Comparison of ENCODE assay signal across 14 cellular contexts in genomic region chr14:69660344-69661193, GRCh38. TPM values are rescaled to one million over a fixed set of nuclear protein-coding genes. Genes with fewer than 3 reads are reported as not detected.
DNase-seq lines count a peak whose midpoint lies in the region; ATAC-seq and TF ChIP-seq lines count a peak whose summit lies in the region.
"Had no signal": no experiment of that assay in that cellular context is flagged by ENCODE, and none has a peak within 500 bp of the region (broad histone marks: within the 10 kb centered on the region; RNA-seq: fewer than 3 reads in every experiment).

No MANE protein-coding gene starts in this region.

- H3K36me3 Mint-ChIP-seq in activated naive CD4-positive, alpha-beta T cell treated with anti-CD3 and anti-CD28 coated beads for 36 hours (ENCODE audit: low read depth), result peaks cover 47% of the 10 kb centered on the region
- peaks cover 72% of the 10 kb centered on the region for H3K36me3 Mint-ChIP-seq in activated CD8-positive, alpha-beta T cell treated with anti-CD3 and anti-CD28 coated beads, Interleukin-2, amount 10 ng/mL, durations not matched to agents 7 days and 5 days (ENCODE audit: low read depth)

- H3K27ac Mint-ChIP-seq in activated naive CD4-positive, alpha-beta T cell treated with anti-CD3 and anti-CD28 coated beads for 36 hours, result peak overlapping the region; percentile 68
- H3K27ac Mint-ChIP-seq in activated CD8-positive, alpha-beta T cell treated with anti-CD3 and anti-CD28 coated beads, Interleukin-2, amount 10 ng/mL, durations not matched to agents 7 days and 5 days, result peak overlapping the region; percentile 60

- no peak overlapping the region for H3K4me3 ChIP-seq in hepatocyte
- H3K4me3 ChIP-seq in thyroid gland (replicated peaks in 1 of 3), result no peak overlapping the region
- H3K4me3 ChIP-seq: SK-N-MC, vagina had no signal

- intact Hi-C loops in activated naive CD4-positive, alpha-beta T cell treated with anti-CD3 and anti-CD28 coated beads for 36 hours (cut with micrococcal nuclease), result loop anchor here (1.0 kb wide), 2 partner anchors 16 to 22 kb away; no protein-coding TSS in a partner anchor
- intact Hi-C loops in thyroid gland (cut with DNase I), result no loop called here

- H3K9me3 ChIP-seq in hepatocyte (ENCODE audit: low read depth), result no peaks in the 10 kb centered on the region
- no peaks in the 10 kb centered on the region for H3K9me3 ChIP-seq in thyroid gland
- H3K9me3 ChIP-seq: vagina had no signal

- H3K4me1 ChIP-seq in hepatocyte (ENCODE audit: insufficient read depth), result peaks cover 80% of the 10 kb centered on the region
- H3K4me1 ChIP-seq in thyroid gland, result peaks cover 81 to 97% of the 10 kb centered on the region in 2 donors

- peak overlapping the region; percentile 93 for H3K27ac ChIP-seq in hepatocyte
- H3K27ac ChIP-seq in thyroid gland, result peak overlapping the region; percentile 82 to 95 (median 85)
- H3K27ac ChIP-seq: parathyroid adenoma, SK-N-MC, vagina had no signal

- no peak overlapping the region for H3K4me3 Mint-ChIP-seq in activated naive CD4-positive, alpha-beta T cell treated with anti-CD3 and anti-CD28 coated beads for 36 hours
- H3K4me3 Mint-ChIP-seq in activated CD8-positive, alpha-beta T cell treated with anti-CD3 and anti-CD28 coated beads, Interleukin-2, amount 10 ng/mL, durations not matched to agents 7 days and 5 days, result no peak overlapping the region

- H2AFZ ChIP-seq in hepatocyte, result no peak overlapping the region
- H2AFZ ChIP-seq: parathyroid adenoma had no signal

- no peaks in the 10 kb centered on the region for H3K9me2 ChIP-seq in hepatocyte (replicated peaks; ENCODE audit: insufficient read depth)

- CTCF ChIA-PET in activated naive CD4-positive, alpha-beta T cell treated with anti-CD3 and anti-CD28 coated beads for 36 hours (lab: Charles Lee), result interaction anchor here (0.8 to 0.9 kb wide), 2 partner anchors 9 to 10 kb away, joined by 3 read pairs; no protein-coding TSS in a partner anchor
- CTCF ChIA-PET in activated CD8-positive, alpha-beta T cell treated with anti-CD3 and anti-CD28 coated beads, Interleukin-2, amount 10 ng/mL, durations not matched to agents 7 days and 5 days (lab: Charles Lee), result interaction anchor here (0.6 to 1.7 kb wide), 4 partner anchors 13 to 67 kb away, joined by 3 to 6 read pairs (median 4); no protein-coding TSS in a partner anchor

- no peaks in the 10 kb centered on the region for H3K36me3 ChIP-seq in hepatocyte (replicated peaks; ENCODE audit: insufficient read depth, low read depth)
- H3K36me3 ChIP-seq in thyroid gland, result peaks cover 0 to 10% of the 10 kb centered on the region in 2 donors
- H3K36me3 ChIP-seq: vagina had no signal

- H3K27me3 ChIP-seq in hepatocyte (no peaks in the 10 kb centered on the region), thyroid gland (no peaks in the 10 kb centered on the region)
- H3K27me3 ChIP-seq: vagina had no signal

- no peaks in the 10 kb centered on the region for H3K9me3 Mint-ChIP-seq in activated naive CD4-positive, alpha-beta T cell treated with anti-CD3 and anti-CD28 coated beads for 36 hours
- no peaks in the 10 kb centered on the region for H3K9me3 Mint-ChIP-seq in activated CD8-positive, alpha-beta T cell treated with anti-CD3 and anti-CD28 coated beads, Interleukin-2, amount 10 ng/mL, durations not matched to agents 7 days and 5 days (ENCODE audit: insufficient read depth)

- no peak overlapping the region for H3K4me2 ChIP-seq in hepatocyte

- TF ChIP-seq POLR2A in thyroid gland (IDR thresholded peaks at IDR 0.05), result no peak

- H4K20me1 ChIP-seq in hepatocyte (ENCODE audit: insufficient read depth, poor library complexity, severe bottlenecking), result peaks cover 10% of the 10 kb centered on the region

- TF ChIP-seq CTCF in hepatocyte (IDR thresholded peaks at IDR 0.05; ENCODE audit: poor library complexity) (no peak), thyroid gland (IDR thresholded peaks at IDR 0.05) (no peak)

- 87% methylated on average over 2 of the region's 2 CpGs for WGBS in hepatocyte (ENCODE audit: low lambda C conversion rate, missing lambda C conversion rate)
- 94% methylated on average over 2 of the region's 2 CpGs for WGBS in thyroid gland, 2 donors

- H3K27me3 Mint-ChIP-seq in activated naive CD4-positive, alpha-beta T cell treated with anti-CD3 and anti-CD28 coated beads for 36 hours (ENCODE audit: low read depth), result no peaks in the 10 kb centered on the region
- no peaks in the 10 kb centered on the region for H3K27me3 Mint-ChIP-seq in activated CD8-positive, alpha-beta T cell treated with anti-CD3 and anti-CD28 coated beads, Interleukin-2, amount 10 ng/mL, durations not matched to agents 7 days and 5 days (ENCODE audit: low read depth)

- peaks cover 92% of the 10 kb centered on the region for H3K4me1 Mint-ChIP-seq in activated naive CD4-positive, alpha-beta T cell treated with anti-CD3 and anti-CD28 coated beads for 36 hours (ENCODE audit: low read depth)
- H3K4me1 Mint-ChIP-seq in activated CD8-positive, alpha-beta T cell treated with anti-CD3 and anti-CD28 coated beads, Interleukin-2, amount 10 ng/mL, durations not matched to agents 7 days and 5 days (ENCODE audit: low read depth), result peaks cover 75% of the 10 kb centered on the region

- peaks cover 76% of the 10 kb centered on the region for H3K79me2 ChIP-seq in hepatocyte

- POLR2A ChIA-PET in activated CD8-positive, alpha-beta T cell treated with anti-CD3 and anti-CD28 coated beads, Interleukin-2, amount 10 ng/mL, durations not matched to agents 7 days and 5 days (lab: Charles Lee), result interaction anchor here (0.6 to 1.2 kb wide), 2 partner anchors 23 to 55 kb away, joined by 3 to 4 read pairs; no protein-coding TSS in a partner anchor

- ATAC-seq in activated CD8-positive, alpha-beta T cell treated with anti-CD3 and anti-CD28 coated beads, Interleukin-2, amount 10 ng/mL, durations not matched to agents 7 days and 5 days, result peak; percentile 59
- ATAC-seq in HG02798 (IDR thresholded peaks at IDR 0.05; ENCODE audit: poor library complexity, unreplicated experiment) (no peak), HG03460 (IDR thresholded peaks at IDR 0.05; ENCODE audit: unreplicated experiment) (no peak)

- peak; percentile 72 for DNase-seq in activated naive CD4-positive, alpha-beta T cell treated with anti-CD3 and anti-CD28 coated beads for 36 hours
- no peak for DNase-seq in activated naive CD4-positive, alpha-beta T cell (lab: John Stamatoyannopoulos, UW)
- no peak for DNase-seq in activated CD8-positive, alpha-beta T cell treated with anti-CD3 and anti-CD28 coated beads, Interleukin-2, amount 10 ng/mL, durations not matched to agents 7 days and 5 days
- no peak for DNase-seq in hepatocyte (ENCODE audit: low spot score)
- no peak for DNase-seq in thyroid gland
- DNase-seq in NCI-H1105 treated with DMSO at 0.1 percent for 48 hours (lab: John Stamatoyannopoulos, UW), result no peak
- DNase-seq: cerebellar nuclear complex, erythroblast, NCI-H2107 had no signal

RNA-seq across cellular contexts. Expression of gene SUSD6, which starts 49.2 kb away (rescaled TPM):
- 10 to 100 TPM; 66.6 to 69.7 TPM for total RNA-seq in activated naive CD4-positive, alpha-beta T cell treated with anti-CD3 and anti-CD28 coated beads for 36 hours
- 10 to 100 TPM; 40.0 to 43.1 TPM for total RNA-seq in activated CD8-positive, alpha-beta T cell treated with anti-CD3 and anti-CD28 coated beads, Interleukin-2, amount 10 ng/mL, durations not matched to agents 7 days and 5 days
- total RNA-seq in hepatocyte (16.2 and 28.4 TPM in 2 replicates), thyroid gland (10 to 100 TPM; 37.5 to 70.4 (median 44.5) TPM)
- 15.7 and 16.3 TPM in 2 replicates for polyA plus RNA-seq in hepatocyte
